ENCODE assay signal across 1 cellular context in genomic region chr16:3065069-3065741, GRCh38.
TF ChIP-seq lines count a peak whose summit lies in the region.

A gene with protein sequence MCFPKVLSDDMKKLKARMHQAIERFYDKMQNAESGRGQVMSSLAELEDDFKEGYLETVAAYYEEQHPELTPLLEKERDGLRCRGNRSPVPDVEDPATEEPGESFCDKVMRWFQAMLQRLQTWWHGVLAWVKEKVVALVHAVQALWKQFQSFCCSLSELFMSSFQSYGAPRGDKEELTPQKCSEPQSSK (plus strand): TSS chr16:3065640. CDS start chr16:3065812, 172 bp downstream.

TF ChIP-seq in HepG2, 621 proteins besides CTCF, POLR2A, EP300 and RAD21 (continued from another document and continues in another):
- TF ChIP-seq, protein P1, sequence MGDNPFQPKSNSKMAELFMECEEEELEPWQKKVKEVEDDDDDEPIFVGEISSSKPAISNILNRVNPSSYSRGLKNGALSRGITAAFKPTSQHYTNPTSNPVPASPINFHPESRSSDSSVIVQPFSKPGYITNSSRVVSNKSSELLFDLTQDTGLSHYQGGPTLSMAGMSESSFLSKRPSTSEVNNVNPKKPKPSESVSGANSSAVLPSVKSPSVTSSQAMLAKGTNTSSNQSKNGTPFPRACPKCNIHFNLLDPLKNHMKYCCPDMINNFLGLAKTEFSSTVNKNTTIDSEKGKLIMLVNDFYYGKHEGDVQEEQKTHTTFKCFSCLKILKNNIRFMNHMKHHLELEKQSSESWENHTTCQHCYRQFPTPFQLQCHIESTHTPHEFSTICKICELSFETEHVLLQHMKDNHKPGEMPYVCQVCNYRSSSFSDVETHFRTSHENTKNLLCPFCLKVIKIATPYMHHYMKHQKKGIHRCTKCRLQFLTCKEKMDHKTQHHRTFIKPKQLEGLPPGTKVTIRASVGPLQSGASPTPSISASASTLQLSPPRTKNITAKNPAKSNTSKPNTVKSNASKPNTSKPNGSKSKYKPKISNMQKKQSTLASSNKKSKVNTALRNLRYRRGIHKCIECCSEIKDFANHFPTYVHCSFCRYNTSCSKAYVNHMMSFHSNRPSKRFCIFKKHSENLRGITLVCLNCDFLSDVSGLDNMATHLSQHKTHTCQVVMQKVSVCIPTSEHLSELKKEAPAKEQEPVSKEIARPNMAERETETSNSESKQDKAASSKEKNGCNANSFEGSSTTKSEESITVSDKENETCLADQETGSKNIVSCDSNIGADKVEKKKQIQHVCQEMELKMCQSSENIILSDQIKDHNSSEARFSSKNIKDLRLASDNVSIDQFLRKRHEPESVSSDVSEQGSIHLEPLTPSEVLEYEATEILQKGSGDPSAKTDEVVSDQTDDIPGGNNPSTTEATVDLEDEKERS (CRISPR knock-in tag; IDR thresholded peaks at IDR 0.05): no peak
- TF ChIP-seq ZFP36L1 (CRISPR knock-in tag; IDR thresholded peaks at IDR 0.05) (no peak; the same call in 1 of the 2 replicates), ZNF747 (CRISPR knock-in tag; IDR thresholded peaks at IDR 0.05; ENCODE audit: borderline replicate concordance) (0 out of 2 replicates have a peak, but pooled peaks have one; percentile 48), TOE1 (CRISPR knock-in tag; IDR thresholded peaks at IDR 0.05) (no peak), ZNF333 (CRISPR knock-in tag; IDR thresholded peaks at IDR 0.05; ENCODE audit: borderline replicate concordance) (no peak), ZNF572 (CRISPR knock-in tag; IDR thresholded peaks at IDR 0.05) (no peak), ATF1 (CRISPR knock-in tag; IDR thresholded peaks at IDR 0.05) (peak; percentile 73), SMYD3 (CRISPR knock-in tag; IDR thresholded peaks at IDR 0.05) (no peak), MXD4 (CRISPR knock-in tag; IDR thresholded peaks at IDR 0.05) (no peak), RARA (CRISPR knock-in tag; IDR thresholded peaks at IDR 0.05) (peak; percentile 44), RFXANK (CRISPR knock-in tag; IDR thresholded peaks at IDR 0.05) (no peak), NFYC (CRISPR knock-in tag; IDR thresholded peaks at IDR 0.05) (peak; percentile 12; the same call in 1 of the 2 replicates), FOXA1 (IDR thresholded peaks at IDR 0.05) (no peak), FOXA1 (CRISPR knock-in tag; IDR thresholded peaks at IDR 0.05) (no peak), REXO4 (CRISPR knock-in tag; IDR thresholded peaks at IDR 0.05; ENCODE audit: borderline replicate concordance) (no peak), CEBPZ (IDR thresholded peaks at IDR 0.05; ENCODE audit: low read length) (no peak), HOXA9 (CRISPR knock-in tag; IDR thresholded peaks at IDR 0.05; ENCODE audit: borderline replicate concordance) (no peak), TFE3 (CRISPR knock-in tag; IDR thresholded peaks at IDR 0.05) (no peak; the same call in none of the 2 replicates), TAF15 (IDR thresholded peaks at IDR 0.05; ENCODE audit: low read depth, low read length, poor library complexity, severe bottlenecking) (no peak), ZNF224 (CRISPR knock-in tag; IDR thresholded peaks at IDR 0.05) (0 out of 2 replicates have a peak, but pooled peaks have one; percentile 32), HMG20A (CRISPR knock-in tag; IDR thresholded peaks at IDR 0.05; ENCODE audit: borderline replicate concordance) (peak; percentile 45; the same call in 1 of the 2 replicates), SNAPC4 (CRISPR knock-in tag; IDR thresholded peaks at IDR 0.05) (no peak), ZNF468 (CRISPR knock-in tag; IDR thresholded peaks at IDR 0.05) (no peak), ZNF326 (CRISPR knock-in tag; IDR thresholded peaks at IDR 0.05; ENCODE audit: borderline replicate concordance) (no peak), ZNF142 (CRISPR knock-in tag; IDR thresholded peaks at IDR 0.05) (0 out of 2 replicates have a peak, but pooled peaks have one; percentile 14), MAFG (CRISPR knock-in tag; IDR thresholded peaks at IDR 0.05) (no peak), ZNF282 (IDR thresholded peaks at IDR 0.05; ENCODE audit: partially characterized antibody) (no peak), THAP9 (CRISPR knock-in tag; IDR thresholded peaks at IDR 0.05; ENCODE audit: borderline replicate concordance) (peak; percentile 39; the same call in 1 of the 2 replicates)
- TF ChIP-seq, protein P2, sequence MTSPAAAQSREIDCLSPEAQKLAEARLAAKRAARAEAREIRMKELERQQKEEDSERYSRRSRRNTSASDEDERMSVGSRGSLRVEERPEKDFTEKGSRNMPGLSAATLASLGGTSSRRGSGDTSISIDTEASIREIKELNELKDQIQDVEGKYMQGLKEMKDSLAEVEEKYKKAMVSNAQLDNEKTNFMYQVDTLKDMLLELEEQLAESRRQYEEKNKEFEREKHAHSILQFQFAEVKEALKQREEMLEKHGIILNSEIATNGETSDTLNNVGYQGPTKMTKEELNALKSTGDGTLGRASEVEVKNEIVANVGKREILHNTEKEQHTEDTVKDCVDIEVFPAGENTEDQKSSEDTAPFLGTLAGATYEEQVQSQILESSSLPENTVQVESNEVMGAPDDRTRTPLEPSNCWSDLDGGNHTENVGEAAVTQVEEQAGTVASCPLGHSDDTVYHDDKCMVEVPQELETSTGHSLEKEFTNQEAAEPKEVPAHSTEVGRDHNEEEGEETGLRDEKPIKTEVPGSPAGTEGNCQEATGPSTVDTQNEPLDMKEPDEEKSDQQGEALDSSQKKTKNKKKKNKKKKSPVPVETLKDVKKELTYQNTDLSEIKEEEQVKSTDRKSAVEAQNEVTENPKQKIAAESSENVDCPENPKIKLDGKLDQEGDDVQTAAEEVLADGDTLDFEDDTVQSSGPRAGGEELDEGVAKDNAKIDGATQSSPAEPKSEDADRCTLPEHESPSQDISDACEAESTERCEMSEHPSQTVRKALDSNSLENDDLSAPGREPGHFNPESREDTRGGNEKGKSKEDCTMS (CRISPR knock-in tag; conservative IDR thresholded peaks at IDR 0.05): no peak
